In the genomic region with DNA sequence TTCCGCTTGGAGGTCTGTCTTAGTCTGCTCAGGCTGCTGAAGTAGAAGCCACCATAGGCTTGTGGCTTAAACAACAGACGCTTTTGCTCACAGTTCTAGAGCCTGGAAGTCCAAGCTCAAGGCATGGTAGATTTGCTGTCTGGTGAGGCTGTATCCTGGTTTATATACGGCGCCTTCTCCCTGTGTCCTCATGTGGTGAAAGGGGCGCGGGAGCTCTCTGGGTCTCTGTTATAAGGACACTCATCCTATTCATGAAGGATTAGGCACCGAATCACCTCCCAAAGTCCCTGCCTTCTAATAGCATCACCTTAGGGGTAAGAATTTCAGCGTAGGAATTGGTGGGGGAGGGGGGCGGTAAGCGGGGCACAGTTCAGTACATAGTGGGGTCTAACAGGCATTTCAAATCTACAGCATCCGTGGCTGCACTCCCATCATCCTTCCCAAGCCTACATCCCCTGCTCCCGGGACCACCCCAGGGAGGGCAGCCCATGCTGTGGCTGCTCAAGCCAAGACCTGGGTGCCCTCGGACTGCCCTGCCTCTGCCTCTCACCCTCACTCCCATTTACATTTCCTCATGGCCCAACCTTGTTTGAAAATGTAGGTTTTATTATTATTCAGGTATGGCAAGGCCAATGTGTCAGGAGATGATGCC, we compare ENCODE assay signal across 18 cellular contexts. TPM values are rescaled to one million over a fixed set of nuclear protein-coding genes. Genes with fewer than 3 reads are reported as not detected.
DNase-seq lines count a peak whose midpoint lies in the region; ATAC-seq and TF ChIP-seq lines count a peak whose summit lies in the region.
"Had no signal": no experiment of that assay in that cellular context is flagged by ENCODE, and none has a peak within 500 bp of the region (broad histone marks: within the 10 kb centered on the region; RNA-seq: fewer than 3 reads in every experiment).

No MANE protein-coding gene starts in this region.

- H3K27ac Mint-ChIP-seq in activated B cell treated with CpG ODN at 0.5 μM for 24 hours (peak overlapping the region; percentile 75), progenitor cell of endocrine pancreas (no peak overlapping the region)

- DNase-seq in cardiac septum (ENCODE audit: low spot score) (peak; percentile 41), Right ventricle myocardium inferior (ENCODE audit: missing footprints) (no peak), activated B cell treated with CpG ODN at 0.5 μM for 24 hours (peak; percentile 6), mucosa of gallbladder (ENCODE audit: low spot score) (peak; percentile 7), NCI-H2107 treated with DMSO at 0.1 percent for 48 hours (lab: John Stamatoyannopoulos, UW; ENCODE audit: unreplicated experiment) (no peak), progenitor cell of endocrine pancreas (ENCODE audit: low spot score, unreplicated experiment) (no peak), NCI-H128 (lab: John Stamatoyannopoulos, UW; ENCODE audit: unreplicated experiment) (no peak)
- DNase-seq: activated CD4-positive, alpha-beta T cell treated with anti-CD3 and anti-CD28 coated beads for 1 hour; foreskin fibroblast; NCI-H1048; NCI-H2081 treated with DMSO at 0.1 percent for 48 hours; NCI-H524; small intestine; stimulated activated CD4-positive, alpha-beta T cell treated with anti-CD3 and anti-CD28 coated beads, Interleukin-4, amount 100 ng/mL, for 4 hours; stimulated activated CD8-positive, alpha-beta memory T cell treated with anti-CD3 and anti-CD28 coated beads, Interleukin-4, amount 100 ng/mL, for 48 hours; T-helper 9 cell had no signal

- no peaks in the 10 kb centered on the region for H3K27me3 Mint-ChIP-seq in activated B cell treated with CpG ODN at 0.5 μM for 24 hours
- peaks cover 25% of the 10 kb centered on the region for H3K27me3 Mint-ChIP-seq in progenitor cell of endocrine pancreas

- ATAC-seq in Right ventricle myocardium inferior (no peak), activated B cell treated with CpG ODN at 0.5 μM for 24 hours (ENCODE audit: low read depth) (no peak)
- ATAC-seq: K562, pancreas had no signal

- CTCF ChIA-PET in activated B cell treated with CpG ODN at 0.5 μM for 24 hours (lab: Charles Lee) = no interaction called here

- H3K4me3 Mint-ChIP-seq in activated B cell treated with CpG ODN at 0.5 μM for 24 hours (no peak overlapping the region), progenitor cell of endocrine pancreas (ENCODE audit: low read depth) (no peak overlapping the region)

- intact Hi-C loops in cardiac septum (cut with DNase I) (no loop called here), Right ventricle myocardium inferior (cut with DNase I) (no loop called here), activated B cell treated with CpG ODN at 0.5 μM for 24 hours (cut with micrococcal nuclease) (loop anchor here (5.0 kb wide), 1 partner anchor 103 kb away; no protein-coding TSS in a partner anchor)

- H3K4me1 Mint-ChIP-seq in activated B cell treated with CpG ODN at 0.5 μM for 24 hours (peaks cover 40% of the 10 kb centered on the region), progenitor cell of endocrine pancreas (ENCODE audit: low read depth) (no peaks in the 10 kb centered on the region)

- H3K9me3 Mint-ChIP-seq in activated B cell treated with CpG ODN at 0.5 μM for 24 hours (no peaks in the 10 kb centered on the region), progenitor cell of endocrine pancreas (ENCODE audit: low read depth) (no peaks in the 10 kb centered on the region)

- POLR2A ChIA-PET in activated B cell treated with CpG ODN at 0.5 μM for 24 hours (lab: Charles Lee) = interaction anchor here (0.9 to 4.9 kb wide), 5 partner anchors 15 to 56 kb away, joined by 3 to 65 read pairs (median 6); partner anchors contain the start of gene LPCAT1

- H3K36me3 Mint-ChIP-seq in activated B cell treated with CpG ODN at 0.5 μM for 24 hours (ENCODE audit: low read depth) (no peaks in the 10 kb centered on the region), progenitor cell of endocrine pancreas (ENCODE audit: insufficient read depth) (no peaks in the 10 kb centered on the region)

- TF ChIP-seq CTCF in activated B cell treated with CpG ODN at 0.5 μM for 24 hours (IDR thresholded peaks at IDR 0.05) (no peak), progenitor cell of endocrine pancreas (IDR thresholded peaks at IDR 0.05; ENCODE audit: unreplicated experiment) (no peak)

RNA-seq across cellular contexts. Expression of gene LPCAT1, which starts 15.1 kb away (rescaled TPM):
- total RNA-seq in cardiac septum = 14.7 TPM
- total RNA-seq in Right ventricle myocardium inferior = 13.4 TPM
- 246 and 269 TPM in 2 replicates for total RNA-seq in activated B cell treated with CpG ODN at 0.5 μM for 24 hours
- total RNA-seq in mucosa of gallbladder = 119 TPM
- 73.3 and 76.4 TPM in 2 replicates for total RNA-seq in progenitor cell of endocrine pancreas

Comparison
In these comparisons a context has a peak if more than half of its experiments do, and no peak if none do; other contexts are left out.
1. DNase-seq: peak in cardiac septum (single experiment), activated B cell treated with CpG ODN at 0.5 μM for 24 hours (single experiment) and mucosa of gallbladder (single experiment); none in Right ventricle myocardium inferior (single experiment), NCI-H2107 treated with DMSO at 0.1 percent for 48 hours (single experiment), progenitor cell of endocrine pancreas (single experiment) and NCI-H128 (single experiment).